In genomic region chr16:46621006-46621629, GRCh38 we compare ENCODE assay signal across 8 cellular contexts.
DNase-seq lines count a peak whose midpoint lies in the region; ATAC-seq and TF ChIP-seq lines count a peak whose summit lies in the region.

TSS of gene SHCBP1 (minus strand) at chr16:46621379. CDS start at chr16:46621359, 20 bp downstream.

- H3K4me3 ChIP-seq in choroid plexus epithelial cell (ENCODE audit: low read depth, low read length): peak within 1 kb of the TSS; percentile 87

- peak; percentile 95 for ATAC-seq in GM19023 (IDR thresholded peaks at IDR 0.05; ENCODE audit: unreplicated experiment)
- ATAC-seq in HG03175 (IDR thresholded peaks at IDR 0.05; ENCODE audit: unreplicated experiment): peak; percentile 86

- no peak for TF ChIP-seq CTCF in choroid plexus epithelial cell (conservative IDR thresholded peaks at IDR 0.05; ENCODE audit: low read depth, low read length)

- DNase-seq in AG20443 (ENCODE audit: low spot score) (peak; percentile 97), NCI-H345 treated with DMSO at 0.1 percent for 48 hours (lab: John Stamatoyannopoulos, UW; ENCODE audit: unreplicated experiment) (peak; percentile 65), choroid plexus epithelial cell (ENCODE audit: low read depth) (peak; percentile 87), left kidney (ENCODE audit: low read depth, low spot score) (peak; percentile 97)
- DNase-seq in activated CD4-positive, CD25-positive, alpha-beta regulatory T cell treated with anti-CD3 and anti-CD28 coated beads, Interleukin-2, amount 50 U/mL, for 72 hours: peak; percentile 77
- DNase-seq in stimulated activated CD4-positive, alpha-beta T cell treated with anti-CD3 and anti-CD28 coated beads, Interleukin-2, amount 100 ng/mL, for 24 hours: peak; percentile 74 to 86

Comparison
In these comparisons a context has a peak if more than half of its experiments do, and no peak if none do; other contexts are left out.
1. Peak in every context shown above with its lines: DNase-seq, ATAC-seq and H3K4me3 ChIP-seq.